In genomic region chr14:53963491-53964227, GRCh38 we compare ENCODE assay signal across 10 cellular contexts. TPM values are rescaled to one million over a fixed set of nuclear protein-coding genes. Genes with fewer than 3 reads are reported as not detected.
DNase-seq lines count a peak whose midpoint lies in the region; ATAC-seq, FAIRE-seq and TF ChIP-seq lines count a peak whose summit lies in the region.
"Had no signal": no experiment of that assay in that cellular context is flagged by ENCODE, and none has a peak within 500 bp of the region (broad histone marks: within the 10 kb centered on the region; RNA-seq: fewer than 3 reads in every experiment).

No MANE protein-coding gene starts in this region.

- H3K4me3 Mint-ChIP-seq in activated CD4-positive, alpha-beta memory T cell treated with anti-CD3 and anti-CD28 coated beads for 36 hours, result peak overlapping the region; percentile 17
- H3K4me3 Mint-ChIP-seq in activated CD4-positive, alpha-beta memory T cell treated with anti-CD3 and anti-CD28 coated beads, Interleukin-2, amount 10 ng/mL, durations not matched to agents 7 days and 5 days, result no peak overlapping the region

- POLR2A ChIA-PET in activated CD4-positive, alpha-beta memory T cell treated with anti-CD3 and anti-CD28 coated beads for 36 hours (lab: Charles Lee), result no interaction called here
- POLR2A ChIA-PET in activated CD4-positive, alpha-beta memory T cell treated with anti-CD3 and anti-CD28 coated beads, Interleukin-2, amount 10 ng/mL, durations not matched to agents 7 days and 5 days (lab: Charles Lee), result no interaction called here

- WGBS in upper lobe of left lung, 2 donors, result 10 to 26% methylated on average over 21 to 44 of the region's 45 CpGs

- TF ChIP-seq EP300 in upper lobe of left lung (IDR thresholded peaks at IDR 0.05), result no peak

- no peaks in the 10 kb centered on the region for H3K9me3 Mint-ChIP-seq in activated CD4-positive, alpha-beta memory T cell treated with anti-CD3 and anti-CD28 coated beads for 36 hours
- H3K9me3 Mint-ChIP-seq in activated CD4-positive, alpha-beta memory T cell treated with anti-CD3 and anti-CD28 coated beads, Interleukin-2, amount 10 ng/mL, durations not matched to agents 7 days and 5 days, result no peaks in the 10 kb centered on the region

- DNase-seq in activated CD4-positive, alpha-beta memory T cell treated with anti-CD3 and anti-CD28 coated beads for 36 hours, result peak; percentile 20
- DNase-seq in activated CD4-positive, alpha-beta memory T cell treated with anti-CD3 and anti-CD28 coated beads, Interleukin-2, amount 10 ng/mL, durations not matched to agents 7 days and 5 days, result no peak
- peak; percentile 17 to 31 for DNase-seq in cerebellar nuclear complex (lab: John Stamatoyannopoulos, UW)
- peak; percentile 59 to 71 for DNase-seq in left lung
- peak; percentile 72 to 84 for DNase-seq in upper lobe of left lung
- DNase-seq in GM13976 (ENCODE audit: low spot score), result no peak
- DNase-seq in COR-L47 (lab: John Stamatoyannopoulos, UW), result no peak
- no peak for DNase-seq in frontal cortex (ENCODE audit: low spot score in 2 of 2)
- DNase-seq: DND-41, KBM-7 had no signal

- ATAC-seq in left lung (peak; percentile 96), upper lobe of left lung (ENCODE audit: low FRiP score in 2 of 2) (peak; percentile 82 to 85)

- peaks cover 9% of the 10 kb centered on the region for H3K4me1 Mint-ChIP-seq in activated CD4-positive, alpha-beta memory T cell treated with anti-CD3 and anti-CD28 coated beads for 36 hours (ENCODE audit: low read depth)
- H3K4me1 Mint-ChIP-seq in activated CD4-positive, alpha-beta memory T cell treated with anti-CD3 and anti-CD28 coated beads, Interleukin-2, amount 10 ng/mL, durations not matched to agents 7 days and 5 days, result peaks cover 3% of the 10 kb centered on the region

- intact Hi-C loops in activated CD4-positive, alpha-beta memory T cell treated with anti-CD3 and anti-CD28 coated beads for 36 hours (cut with micrococcal nuclease), result no loop called here
- intact Hi-C loops in left lung (cut with DNase I), result no loop called here

- H3K27ac ChIP-seq in left lung (no peak overlapping the region), upper lobe of left lung (no peak overlapping the region)

- peak in 1 of 2 donors; percentile 25 for TF ChIP-seq CTCF in left lung (IDR thresholded peaks at IDR 0.05)
- TF ChIP-seq CTCF in upper lobe of left lung (IDR thresholded peaks at IDR 0.05), result peak; percentile 20 to 75 (median 46)
- TF ChIP-seq CTCF in GM13976 (IDR thresholded peaks at IDR 0.05; ENCODE audit: borderline replicate concordance, control extremely low read depth, extremely low read depth, insufficient read depth, missing control alignments), result no peak

- H3K9me3 ChIP-seq in left lung (no peaks in the 10 kb centered on the region), upper lobe of left lung (no peaks in the 10 kb centered on the region)

- no peak for FAIRE-seq in frontal cortex (lab: Jason Lieb, UNC)

- H3K36me3 Mint-ChIP-seq in activated CD4-positive, alpha-beta memory T cell treated with anti-CD3 and anti-CD28 coated beads for 36 hours, result no peaks in the 10 kb centered on the region
- peaks cover 2% of the 10 kb centered on the region for H3K36me3 Mint-ChIP-seq in activated CD4-positive, alpha-beta memory T cell treated with anti-CD3 and anti-CD28 coated beads, Interleukin-2, amount 10 ng/mL, durations not matched to agents 7 days and 5 days (ENCODE audit: low read depth)

- H3K36me3 ChIP-seq in left lung (no peaks in the 10 kb centered on the region), upper lobe of left lung (no peaks in the 10 kb centered on the region)

- H3K4me3 ChIP-seq in left lung (peak overlapping the region; percentile 13 to 16), upper lobe of left lung (peak overlapping the region in 3 of 4 donors; percentile 34 to 44 (median 44))

- peaks cover 40% of the 10 kb centered on the region for H3K27me3 Mint-ChIP-seq in activated CD4-positive, alpha-beta memory T cell treated with anti-CD3 and anti-CD28 coated beads for 36 hours
- H3K27me3 Mint-ChIP-seq in activated CD4-positive, alpha-beta memory T cell treated with anti-CD3 and anti-CD28 coated beads, Interleukin-2, amount 10 ng/mL, durations not matched to agents 7 days and 5 days, result peaks cover 51% of the 10 kb centered on the region

- no peak overlapping the region for H3K27ac Mint-ChIP-seq in activated CD4-positive, alpha-beta memory T cell treated with anti-CD3 and anti-CD28 coated beads for 36 hours
- no peak overlapping the region for H3K27ac Mint-ChIP-seq in activated CD4-positive, alpha-beta memory T cell treated with anti-CD3 and anti-CD28 coated beads, Interleukin-2, amount 10 ng/mL, durations not matched to agents 7 days and 5 days

- in situ Hi-C loops in GM13976 (cut with MboI; ENCODE audit: low sequenced_read_pairs, unreplicated experiment), result no loop called here

- TF ChIP-seq POLR2A in upper lobe of left lung (IDR thresholded peaks at IDR 0.05), result no peak

- CTCF ChIA-PET in activated CD4-positive, alpha-beta memory T cell treated with anti-CD3 and anti-CD28 coated beads for 36 hours (lab: Charles Lee), result interaction anchor here (0.7 to 1.1 kb wide), 2 partner anchors 13 to 17 kb away, joined by 3 to 4 read pairs; no protein-coding TSS in a partner anchor
- CTCF ChIA-PET in activated CD4-positive, alpha-beta memory T cell treated with anti-CD3 and anti-CD28 coated beads, Interleukin-2, amount 10 ng/mL, durations not matched to agents 7 days and 5 days (lab: Charles Lee), result interaction anchor here (1.3 kb wide), 1 partner anchor 34 kb away, joined by 4 read pairs; no protein-coding TSS in a partner anchor

- H3K4me1 ChIP-seq in left lung (peaks cover 0 to 3% of the 10 kb centered on the region in 2 donors), upper lobe of left lung (peaks cover 5 to 12% (median 9%) of the 10 kb centered on the region in 4 donors)

- peaks cover 0 to 49% of the 10 kb centered on the region in 2 donors for H3K27me3 ChIP-seq in left lung
- no peaks in the 10 kb centered on the region for H3K27me3 ChIP-seq in upper lobe of left lung

RNA-seq across cellular contexts. Expression of gene BMP4, which starts 7.0 kb away (rescaled TPM):
- total RNA-seq in activated CD4-positive, alpha-beta memory T cell treated with anti-CD3 and anti-CD28 coated beads for 36 hours, result under 1 TPM in 1 of 2 experiments, not detected in 1; 0.34 TPM
- under 1 TPM; 0.58 to 0.83 TPM for total RNA-seq in activated CD4-positive, alpha-beta memory T cell treated with anti-CD3 and anti-CD28 coated beads, Interleukin-2, amount 10 ng/mL, durations not matched to agents 7 days and 5 days
- total RNA-seq in left lung (10 to 100 TPM; 14.0 to 39.3 TPM), upper lobe of left lung (10 to 100 TPM in 4 of 6 donors, 1 to 10 TPM in 2; 5.3 to 19.9 (median 11.3) TPM), frontal cortex (0.41 TPM)

Comparison
In these comparisons a context has a peak if more than half of its experiments do, and no peak if none do; other contexts are left out.
1. DNase-seq: peak in activated CD4-positive, alpha-beta memory T cell treated with anti-CD3 and anti-CD28 coated beads for 36 hours (single experiment), cerebellar nuclear complex (2 of 2), left lung (2 of 2) and upper lobe of left lung (2 of 2); none in activated CD4-positive, alpha-beta memory T cell treated with anti-CD3 and anti-CD28 coated beads, Interleukin-2, amount 10 ng/mL, durations not matched to agents 7 days and 5 days (single experiment), GM13976 (single experiment), COR-L47 (single experiment) and frontal cortex (0 of 2).